1 cellular context compared by ENCODE assay signal in the genomic region with DNA sequence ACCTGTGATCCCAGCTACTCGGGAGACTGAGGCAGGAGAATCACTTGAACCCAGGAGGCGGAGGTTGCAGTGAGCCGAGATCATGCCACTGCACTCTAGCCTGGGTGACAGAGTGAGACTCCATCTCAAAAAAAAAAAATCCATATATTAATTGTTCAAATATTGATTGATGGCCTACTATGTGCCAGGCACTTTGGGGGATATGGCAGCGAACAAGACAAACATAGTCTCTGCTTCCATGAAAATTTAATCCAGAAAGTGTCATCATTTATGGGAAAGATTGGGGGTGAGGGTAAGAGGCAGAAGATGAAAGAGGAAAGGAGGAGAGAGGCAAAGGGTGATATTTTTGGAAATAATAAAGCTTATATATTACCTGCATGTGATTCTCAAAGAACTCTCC.
A peak's percentile ranks its signal among the peaks of the same experiment; 100 is the strongest.
TF ChIP-seq lines count a peak whose summit lies in the region.

No MANE protein-coding gene starts in this region.

TF ChIP-seq in K562, 482 proteins besides CTCF, POLR2A, EP300 and RAD21:
- TF ChIP-seq ZKSCAN1 (IDR thresholded peaks at IDR 0.05; ENCODE audit: low read depth, low read length): peak; percentile 92
